ENCODE assay signal across 24 cellular contexts in genomic region chr6:14159090-14159489, GRCh38.
"Had no signal": no experiment of that assay in that cellular context is flagged by ENCODE, and none has a peak within 500 bp of the region (broad histone marks: within the 10 kb centered on the region; RNA-seq: fewer than 3 reads in every experiment).

No MANE protein-coding gene starts in this region.

- H3K27ac ChIP-seq: coronary artery, esophagus squamous epithelium, heart right ventricle, prostate gland, right atrium auricular region, sigmoid colon, thoracic aorta, tibial nerve, upper lobe of right lung, uterus had no signal

- H3K36me3 ChIP-seq: esophagus squamous epithelium, heart right ventricle, prostate gland, right atrium auricular region, sigmoid colon, thoracic aorta, tibial nerve, upper lobe of right lung, uterus had no signal

- H3K4me1 ChIP-seq: esophagus squamous epithelium, prostate gland, right atrium auricular region, sigmoid colon, tibial nerve, upper lobe of right lung, uterus had no signal

- DNase-seq: dermis blood vessel endothelial cell; effector memory CD4-positive, alpha-beta T cell; erythroblast; esophagus squamous epithelium; foreskin melanocyte; glutamatergic neuron; heart right ventricle; hippocampal formation; mucosa of descending colon; naive B cell; sigmoid colon; stimulated activated CD4-positive, alpha-beta T cell treated with anti-CD3 and anti-CD28 coated beads, Interleukin-15, amount 100 ng/mL, for 24 hours; stimulated activated CD4-positive, alpha-beta T cell treated with anti-CD3 and anti-CD28 coated beads, Interleukin-2, amount 100 ng/mL, for 48 hours; stimulated activated naive B cell treated with anti-CD40 and anti-IgM and Interleukin-4, amounts not matched to agents 10 μg/mL and 1 μg/mL and 100 μg/mL, for 72 hours; upper lobe of right lung; uterus had no signal

- ATAC-seq: heart right ventricle; left lobe of liver; mucosa of descending colon; natural killer cell treated with Interleukin-12 subunit alpha and Interleukin-12 subunit beta and Interleukin-15 and Interleukin-18, amount 100 ng/mL, for 72 hours; stimulated activated naive B cell treated with anti-CD40 and anti-IgM and Interleukin-4, amounts not matched to agents 10 μg/mL and 1 μg/mL and 100 μg/mL, for 72 hours; upper lobe of right lung had no signal

- H3K27me3 ChIP-seq: esophagus squamous epithelium, heart right ventricle, right atrium auricular region, sigmoid colon, tibial nerve, upper lobe of right lung, uterus had no signal

- H3K4me3 ChIP-seq: coronary artery, esophagus squamous epithelium, heart right ventricle, lung, mucosa of descending colon, prostate gland, right atrium auricular region, sigmoid colon, thoracic aorta, tibial nerve, upper lobe of right lung, uterus had no signal

- H3K9me3 ChIP-seq: esophagus squamous epithelium, mucosa of descending colon, prostate gland, right atrium auricular region, sigmoid colon, thoracic aorta, tibial nerve, uterus had no signal
